ENCODE assay signal across 8 cellular contexts in the genomic region with DNA sequence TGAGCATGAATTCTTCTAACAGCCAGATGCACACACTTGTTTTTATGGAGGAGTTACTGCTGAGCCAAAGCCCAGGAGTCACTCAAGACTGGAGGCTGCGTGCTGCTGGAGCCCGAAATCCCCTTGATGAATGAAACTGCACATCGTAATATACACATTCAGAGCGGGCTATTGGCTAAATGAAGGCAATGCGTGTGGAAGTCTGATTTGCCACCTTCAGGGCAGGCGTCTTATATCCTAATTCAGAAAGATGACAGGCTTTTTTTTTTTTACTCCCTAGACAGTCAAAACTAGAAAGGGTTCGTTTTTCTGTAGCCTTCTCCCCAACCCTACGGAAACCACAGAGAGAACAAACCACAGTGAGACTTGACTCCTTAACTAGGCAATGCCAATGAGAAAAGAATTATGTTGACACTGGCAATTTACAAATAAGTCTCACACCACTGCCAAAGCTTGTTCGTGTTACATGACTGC.
DNase-seq lines count a peak whose midpoint lies in the region; ATAC-seq and TF ChIP-seq lines count a peak whose summit lies in the region.

No MANE protein-coding gene starts in this region.

- ATAC-seq in GM18520 (IDR thresholded peaks at IDR 0.05; ENCODE audit: unreplicated experiment) (peak; percentile 70), HG02852 (IDR thresholded peaks at IDR 0.05; ENCODE audit: unreplicated experiment) (peak; percentile 74), lower lobe of right lung (peak; percentile 59 to 62), thoracic aorta (ENCODE audit: insufficient number of reproducible peaks, low FRiP score, low read depth) (no peak)

- no peaks in the 10 kb centered on the region for H3K9me3 Mint-ChIP-seq in activated T-helper 1 cell treated with anti-CD3 and anti-CD28 coated beads, Interleukin-12 subunit alpha, Interleukin-12 subunit beta, Interleukin-2, Interleukin-4 antibody, amounts not matched to agents 30 ng/mL and 10 ng/mL and 1 ng/mL, durations not matched to agents 14 hours and 24 hours and 36 hours

- peak overlapping the region; percentile 92 for H3K4me3 Mint-ChIP-seq in activated T-helper 1 cell treated with anti-CD3 and anti-CD28 coated beads, Interleukin-12 subunit alpha, Interleukin-12 subunit beta, Interleukin-2, Interleukin-4 antibody, amounts not matched to agents 30 ng/mL and 10 ng/mL and 1 ng/mL, durations not matched to agents 14 hours and 24 hours and 36 hours

- H3K4me2 ChIP-seq in OCI-LY7 (ENCODE audit: low read length): peak overlapping the region; percentile 80

- H2AFZ ChIP-seq in OCI-LY7 (ENCODE audit: low read length): peak overlapping the region; percentile 26; the same call in 1 of the 2 replicates

- no peaks in the 10 kb centered on the region for H3K27me3 Mint-ChIP-seq in activated T-helper 1 cell treated with anti-CD3 and anti-CD28 coated beads, Interleukin-12 subunit alpha, Interleukin-12 subunit beta, Interleukin-2, Interleukin-4 antibody, amounts not matched to agents 30 ng/mL and 10 ng/mL and 1 ng/mL, durations not matched to agents 14 hours and 24 hours and 36 hours (ENCODE audit: insufficient read depth)

- H3K4me1 Mint-ChIP-seq in activated T-helper 1 cell treated with anti-CD3 and anti-CD28 coated beads, Interleukin-12 subunit alpha, Interleukin-12 subunit beta, Interleukin-2, Interleukin-4 antibody, amounts not matched to agents 30 ng/mL and 10 ng/mL and 1 ng/mL, durations not matched to agents 14 hours and 24 hours and 36 hours (ENCODE audit: low read depth): peaks cover 29% of the 10 kb centered on the region

- CTCF ChIA-PET in OCI-LY7 (lab: Charles Lee; ENCODE audit: unreplicated experiment): interaction anchor here (1.4 kb wide), 1 partner anchor 21 kb away, joined by 7 read pairs; no protein-coding TSS in a partner anchor

- TF ChIP-seq POLR2A in adrenal gland (IDR thresholded peaks at IDR 0.05): no peak

- H3K36me3 ChIP-seq in OCI-LY7 (ENCODE audit: insufficient read depth, low read length): peaks cover 30% of the 10 kb centered on the region
- H3K36me3 ChIP-seq in lower lobe of right lung: peaks cover 42% of the 10 kb centered on the region
- peaks cover 5% of the 10 kb centered on the region for H3K36me3 ChIP-seq in thoracic aorta
- H3K36me3 ChIP-seq in tibial artery: peaks cover 23 to 25% (median 24%) of the 10 kb centered on the region in 3 donors
- peaks cover 0 to 7% of the 10 kb centered on the region in 2 donors for H3K36me3 ChIP-seq in adrenal gland (replicated peaks in 1 of 2)

- peak overlapping the region; percentile 98 for H3K27ac Mint-ChIP-seq in activated T-helper 1 cell treated with anti-CD3 and anti-CD28 coated beads, Interleukin-12 subunit alpha, Interleukin-12 subunit beta, Interleukin-2, Interleukin-4 antibody, amounts not matched to agents 30 ng/mL and 10 ng/mL and 1 ng/mL, durations not matched to agents 14 hours and 24 hours and 36 hours

- POLR2A ChIA-PET in OCI-LY7 (lab: Charles Lee): interaction anchor here (1.0 to 3.9 kb wide), 4 partner anchors 15 to 48 kb away, joined by 3 to 32 read pairs (median 4); no protein-coding TSS in a partner anchor

- intact Hi-C loops in OCI-LY7 (cut with micrococcal nuclease; ENCODE audit: unreplicated experiment) (loop anchor here (2.0 to 5.0 kb wide), 2 partner anchors 48 to 146 kb away; no protein-coding TSS in a partner anchor), lower lobe of right lung (cut with DNase I) (no loop called here), tibial artery (cut with DNase I; ENCODE audit: low total_unique reads) (no loop called here), adrenal gland (cut with DNase I) (no loop called here)
- intact Hi-C loops in activated T-helper 1 cell treated with anti-CD3 and anti-CD28 coated beads, Interleukin-12 subunit alpha, Interleukin-12 subunit beta, Interleukin-2, Interleukin-4 antibody, amounts not matched to agents 30 ng/mL and 10 ng/mL and 1 ng/mL, durations not matched to agents 14 hours and 24 hours and 36 hours (cut with micrococcal nuclease): loop anchor here (1.0 to 5.0 kb wide), 12 partner anchors 9 to 781 kb away; partner anchors contain the start of gene MKLN1

- 0 out of 2 replicates have a peak, but pooled peaks cover 3% of the 10 kb centered on the region for H4K20me1 ChIP-seq in OCI-LY7 (ENCODE audit: insufficient read depth, low read length)

- H3K9me3 ChIP-seq in OCI-LY7 (ENCODE audit: low read length) (no peaks in the 10 kb centered on the region), lower lobe of right lung (no peaks in the 10 kb centered on the region), thoracic aorta (no peaks in the 10 kb centered on the region), tibial artery (no peaks in the 10 kb centered on the region), adrenal gland (replicated peaks in 1 of 3) (no peaks in the 10 kb centered on the region)

- H3K4me1 ChIP-seq in OCI-LY7 (ENCODE audit: insufficient read depth, low read length, poor library complexity, severe bottlenecking) (peaks cover 61% of the 10 kb centered on the region), lower lobe of right lung (peaks cover 68% of the 10 kb centered on the region), thoracic aorta (ENCODE audit: control insufficient read depth in 1 of 2, low read depth in 2 of 2) (peaks cover 37 to 41% of the 10 kb centered on the region in 2 donors), tibial artery (peaks cover 0 to 48% (median 5%) of the 10 kb centered on the region in 4 donors), adrenal gland (replicated peaks in 1 of 2) (peaks cover 15 to 53% of the 10 kb centered on the region in 2 donors)

- WGBS in adrenal gland, 4 donors: 80 to 82% (median 82%) methylated on average over 9 of the region's 9 CpGs

- H3K27me3 ChIP-seq in lower lobe of right lung (ENCODE audit: low read depth) (no peaks in the 10 kb centered on the region), thoracic aorta (replicated peaks; ENCODE audit: insufficient read depth) (no peaks in the 10 kb centered on the region), tibial artery (no peaks in the 10 kb centered on the region), adrenal gland (no peaks in the 10 kb centered on the region)

- H3K36me3 Mint-ChIP-seq in activated T-helper 1 cell treated with anti-CD3 and anti-CD28 coated beads, Interleukin-12 subunit alpha, Interleukin-12 subunit beta, Interleukin-2, Interleukin-4 antibody, amounts not matched to agents 30 ng/mL and 10 ng/mL and 1 ng/mL, durations not matched to agents 14 hours and 24 hours and 36 hours (ENCODE audit: low read depth): peaks cover 38% of the 10 kb centered on the region

- no peaks in the 10 kb centered on the region for H3K9me2 ChIP-seq in OCI-LY7 (ENCODE audit: insufficient read depth, low read length)

- no peak for TF ChIP-seq CTCF in OCI-LY7 (conservative IDR thresholded peaks at IDR 0.05; ENCODE audit: low read length)
- TF ChIP-seq CTCF in lower lobe of right lung (IDR thresholded peaks at IDR 0.05): no peak
- no peak for TF ChIP-seq CTCF in thoracic aorta (IDR thresholded peaks at IDR 0.05)
- TF ChIP-seq CTCF in tibial artery (IDR thresholded peaks at IDR 0.05): no peak
- no peak for TF ChIP-seq CTCF in adrenal gland (IDR thresholded peaks at IDR 0.05)

- H3K27ac ChIP-seq in OCI-LY7 (ENCODE audit: low read depth, low read length, poor library complexity, severe bottlenecking) (peak overlapping the region; percentile 79), lower lobe of right lung (peak overlapping the region; percentile 44), thoracic aorta (peak overlapping the region in 1 of 2 donors; percentile 12), tibial artery (no peak overlapping the region), adrenal gland (peak overlapping the region in 1 of 5 donors; percentile 61)

- no TSS peak for BruUV-seq in OCI-LY7 (replicated peaks; lab: Mats Ljungman, UMichigan)

- DNase-seq in OCI-LY7 (ENCODE audit: low spot score) (peak; percentile 58), lower lobe of right lung (no peak), thoracic aorta (ENCODE audit: low spot score) (no peak), tibial artery (no peak), adrenal gland (no peak)
- DNase-seq in activated T-helper 1 cell treated with anti-CD3 and anti-CD28 coated beads, Interleukin-12 subunit alpha, Interleukin-12 subunit beta, Interleukin-2, Interleukin-4 antibody, amounts not matched to agents 30 ng/mL and 10 ng/mL and 1 ng/mL, durations not matched to agents 14 hours and 24 hours and 36 hours (ENCODE audit: low spot score): peak; percentile 83

- peaks cover 6% of the 10 kb centered on the region; the same call in 1 of the 2 replicates for H3K79me2 ChIP-seq in OCI-LY7 (ENCODE audit: insufficient read depth, low read depth, low read length)

- peak overlapping the region; percentile 63 for H3K4me3 ChIP-seq in OCI-LY7 (ENCODE audit: low read depth, low read length, poor library complexity, severe bottlenecking)
- peak overlapping the region; percentile 2 for H3K4me3 ChIP-seq in lower lobe of right lung
- peak overlapping the region; percentile 0 for H3K4me3 ChIP-seq in thoracic aorta
- no peak overlapping the region for H3K4me3 ChIP-seq in tibial artery
- no peak overlapping the region for H3K4me3 ChIP-seq in adrenal gland

Comparison
In these comparisons a context has a peak if more than half of its experiments do, and no peak if none do; other contexts are left out.
1. DNase-seq: peak in OCI-LY7 (single experiment) and activated T-helper 1 cell treated with anti-CD3 and anti-CD28 coated beads, Interleukin-12 subunit alpha, Interleukin-12 subunit beta, Interleukin-2, Interleukin-4 antibody, amounts not matched to agents 30 ng/mL and 10 ng/mL and 1 ng/mL, durations not matched to agents 14 hours and 24 hours and 36 hours (single experiment); none in lower lobe of right lung (single experiment), thoracic aorta (single experiment), tibial artery (0 of 2) and adrenal gland (0 of 7).
2. H3K27ac ChIP-seq: peak in OCI-LY7 (single experiment) and lower lobe of right lung (single experiment); none in tibial artery (0 of 2).
3. H3K4me3 ChIP-seq: peak in OCI-LY7 (single experiment), lower lobe of right lung (single experiment) and thoracic aorta (single experiment); none in tibial artery (0 of 2) and adrenal gland (0 of 4).
4. intact Hi-C loops: an anchor here in OCI-LY7 (2.0 to 5.0 kb wide) and activated T-helper 1 cell treated with anti-CD3 and anti-CD28 coated beads, Interleukin-12 subunit alpha, Interleukin-12 subunit beta, Interleukin-2, Interleukin-4 antibody, amounts not matched to agents 30 ng/mL and 10 ng/mL and 1 ng/mL, durations not matched to agents 14 hours and 24 hours and 36 hours (1.0 to 5.0 kb wide); none called in lower lobe of right lung, tibial artery and adrenal gland.